In genomic region chr14:81523616-81524015, GRCh38 we compare ENCODE assay signal across 15 cellular contexts. TPM values are rescaled to one million over a fixed set of nuclear protein-coding genes. Genes with fewer than 3 reads are reported as not detected.
DNase-seq lines count a peak whose midpoint lies in the region; ATAC-seq and TF ChIP-seq lines count a peak whose summit lies in the region.
"Had no signal": no experiment of that assay in that cellular context is flagged by ENCODE, and none has a peak within 500 bp of the region (broad histone marks: within the 10 kb centered on the region; RNA-seq: fewer than 3 reads in every experiment).

No MANE protein-coding gene starts in this region.

- intact Hi-C loops in esophagus squamous epithelium (cut with DNase I) = no loop called here

- no peaks in the 10 kb centered on the region for H3K9me3 Mint-ChIP-seq in activated T-cell treated with anti-CD3 and anti-CD28 coated beads, Interleukin-2, amount 50 U/mL, for 72 hours
- H3K9me3 Mint-ChIP-seq: dendritic cell treated with granulocyte-macrophage colony-stimulating factor and Interleukin-4, amounts not matched to agents 40 ng/mL and 50 ng/mL, for 4 days had no signal

- no peak for DNase-seq in activated T-cell treated with anti-CD3 and anti-CD28 coated beads, Interleukin-2, amount 50 U/mL, for 72 hours
- DNase-seq in activated T-cell treated with anti-CD3 and anti-CD28 coated beads for 4 hours (no peak), superior temporal gyrus (ENCODE audit: extremely low spot score) (peak; percentile 2), DMS53 treated with DMSO at 0.1 percent for 48 hours (lab: John Stamatoyannopoulos, UW; ENCODE audit: unreplicated experiment) (no peak), esophagus squamous epithelium (lab: John Stamatoyannopoulos, UW) (no peak), DMS153 (lab: John Stamatoyannopoulos, UW) (no peak)
- DNase-seq: activated CD8-positive, alpha-beta memory T cell treated with anti-CD3 and anti-CD28 coated beads, Interleukin-2, amount 50 U/mL, for 48 hours; amniotic stem cell; NCI-H1436 treated with DMSO at 0.1 percent for 48 hours; SHP77; spleen; transverse colon had no signal

- no peaks in the 10 kb centered on the region for H3K9me3 ChIP-seq in esophagus squamous epithelium
- H3K9me3 ChIP-seq: spleen, transverse colon had no signal

- H3K4me3 Mint-ChIP-seq in activated T-cell treated with anti-CD3 and anti-CD28 coated beads, Interleukin-2, amount 50 U/mL, for 72 hours = peak overlapping the region in 1 of 2 donors; percentile 17
- H3K4me3 Mint-ChIP-seq: dendritic cell treated with granulocyte-macrophage colony-stimulating factor and Interleukin-4, amounts not matched to agents 40 ng/mL and 50 ng/mL, for 4 days had no signal

- H3K27ac ChIP-seq in esophagus squamous epithelium = no peak overlapping the region
- H3K27ac ChIP-seq: spleen, transverse colon had no signal

- peaks cover 62% of the 10 kb centered on the region for H3K4me1 Mint-ChIP-seq in activated T-cell treated with anti-CD3 and anti-CD28 coated beads, Interleukin-2, amount 50 U/mL, for 72 hours (ENCODE audit: low read depth)

- TF ChIP-seq CTCF in esophagus squamous epithelium (IDR thresholded peaks at IDR 0.05) = no peak

- H3K27me3 ChIP-seq in esophagus squamous epithelium = no peaks in the 10 kb centered on the region
- H3K27me3 ChIP-seq: spleen, transverse colon had no signal

- ATAC-seq in activated T-cell treated with anti-CD3 and anti-CD28 coated beads, Interleukin-2, amount 50 U/mL, for 72 hours (replicated peaks in 1 of 2) = peak; percentile 46 to 65
- ATAC-seq in HG02571 (IDR thresholded peaks at IDR 0.05; ENCODE audit: unreplicated experiment) (peak; percentile 72), HG03354 (IDR thresholded peaks at IDR 0.05; ENCODE audit: poor library complexity, severe bottlenecking, unreplicated experiment) (peak; percentile 52)

- H3K36me3 ChIP-seq in esophagus squamous epithelium = peaks cover 0 to 80% (median 7%) of the 10 kb centered on the region in 3 donors

- no peak overlapping the region for H3K4me3 ChIP-seq in esophagus squamous epithelium
- H3K4me3 ChIP-seq: spleen, transverse colon had no signal

- H3K27me3 Mint-ChIP-seq in activated T-cell treated with anti-CD3 and anti-CD28 coated beads, Interleukin-2, amount 50 U/mL, for 72 hours (ENCODE audit: low read depth) = no peaks in the 10 kb centered on the region
- H3K27me3 Mint-ChIP-seq: dendritic cell treated with granulocyte-macrophage colony-stimulating factor and Interleukin-4, amounts not matched to agents 40 ng/mL and 50 ng/mL, for 4 days had no signal

- 90% methylated on average over 2 of the region's 2 CpGs for WGBS in esophagus squamous epithelium, 2 donors

- peaks cover 18 to 45% of the 10 kb centered on the region in 2 donors for H3K36me3 Mint-ChIP-seq in activated T-cell treated with anti-CD3 and anti-CD28 coated beads, Interleukin-2, amount 50 U/mL, for 72 hours (ENCODE audit: insufficient read depth in 2 of 2)

- H3K4me1 ChIP-seq in esophagus squamous epithelium = peaks cover 0 to 23% (median 11%) of the 10 kb centered on the region in 3 donors

- no peak for TF ChIP-seq POLR2A in esophagus squamous epithelium (IDR thresholded peaks at IDR 0.05)

- H3K27ac Mint-ChIP-seq in activated T-cell treated with anti-CD3 and anti-CD28 coated beads, Interleukin-2, amount 50 U/mL, for 72 hours = peak overlapping the region; percentile 85
- H3K27ac Mint-ChIP-seq: dendritic cell treated with granulocyte-macrophage colony-stimulating factor and Interleukin-4, amounts not matched to agents 40 ng/mL and 50 ng/mL, for 4 days had no signal

RNA-seq across cellular contexts. Expression of gene SEL1L, which starts 10.0 kb away (rescaled TPM):
- 10 to 100 TPM; 70.5 to 79.2 TPM for total RNA-seq in activated T-cell treated with anti-CD3 and anti-CD28 coated beads, Interleukin-2, amount 50 U/mL, for 72 hours
- total RNA-seq in esophagus squamous epithelium = 10 to 100 TPM; 19.0 to 38.3 (median 28.7) TPM
